ENCODE assay signal across 1 cellular context in the genomic region with DNA sequence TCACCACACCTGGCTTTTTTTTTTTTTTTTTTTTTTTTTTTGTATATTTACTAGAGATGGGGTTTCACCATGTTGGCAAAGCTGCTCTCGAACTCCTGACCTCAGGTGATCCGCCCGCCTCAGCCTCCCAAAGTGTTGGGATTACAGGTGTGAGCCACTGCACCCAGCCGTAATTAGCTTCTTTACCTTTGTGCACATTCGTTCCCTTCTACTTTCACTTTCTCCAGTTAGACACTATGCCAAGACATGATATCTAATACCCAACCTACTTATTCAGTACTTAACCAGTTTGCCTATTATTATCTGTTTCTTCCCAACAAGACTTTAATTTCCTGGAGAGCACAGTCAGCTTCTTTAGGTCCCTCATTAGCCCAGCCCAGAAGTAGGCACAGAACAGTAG.
TF ChIP-seq lines count a peak whose summit lies in the region.

No MANE protein-coding gene starts in this region.

TF ChIP-seq in HepG2, 621 proteins besides CTCF, POLR2A, EP300 and RAD21:
- no peak for TF ChIP-seq ASH2L (IDR thresholded peaks at IDR 0.05; ENCODE audit: insufficient read length, low read depth, low read length)
- TF ChIP-seq KDM1A (CRISPR knock-in tag; IDR thresholded peaks at IDR 0.05), result no peak
- no peak for TF ChIP-seq ZNF441 (CRISPR knock-in tag; IDR thresholded peaks at IDR 0.05; ENCODE audit: borderline replicate concordance)
- no peak for TF ChIP-seq GATAD1 (CRISPR knock-in tag; IDR thresholded peaks at IDR 0.05)
- TF ChIP-seq MAF1 (CRISPR knock-in tag; IDR thresholded peaks at IDR 0.05; ENCODE audit: borderline replicate concordance), result no peak
- TF ChIP-seq ZBTB14 (CRISPR knock-in tag; IDR thresholded peaks at IDR 0.05), result no peak
